Comparison of ENCODE assay signal across 8 cellular contexts in genomic region chr19:58513694-58514563, GRCh38. TPM values are rescaled to one million over a fixed set of nuclear protein-coding genes. Genes with fewer than 3 reads are reported as not detected.
DNase-seq lines count a peak whose midpoint lies in the region; ATAC-seq and TF ChIP-seq lines count a peak whose summit lies in the region.

No MANE protein-coding gene starts in this region.

- no peaks in the 10 kb centered on the region for H3K27me3 ChIP-seq in HUES6 (ENCODE audit: control insufficient read depth, insufficient read depth, low read length)
- no peaks in the 10 kb centered on the region for H3K27me3 ChIP-seq in OCI-LY1 (ENCODE audit: insufficient read depth, low read length)
- no peaks in the 10 kb centered on the region for H3K27me3 ChIP-seq in esophagus squamous epithelium

- H3K36me3 ChIP-seq in HUES6 (ENCODE audit: control insufficient read depth, insufficient read depth, low read length) (peaks cover 16% of the 10 kb centered on the region), OCI-LY1 (ENCODE audit: insufficient read depth, low read length) (peaks cover 9% of the 10 kb centered on the region), esophagus squamous epithelium (peaks cover 0 to 22% (median 14%) of the 10 kb centered on the region in 3 donors)

- WGBS in esophagus squamous epithelium, 2 donors: 8 to 47% methylated on average over 9 to 14 of the region's 66 CpGs

- peak; percentile 98 for DNase-seq in CD1c-positive myeloid dendritic cell (ENCODE audit: extremely low spot score)
- peak; percentile 98 for DNase-seq in activated T-cell treated with anti-CD3 and anti-CD28 coated beads, Interleukin-2, amount 50 U/mL, for 48 hours
- DNase-seq in esophagus squamous epithelium (lab: John Stamatoyannopoulos, UW): no peak
- peak; percentile 56 for DNase-seq in myocyte (ENCODE audit: low read depth)
- peak; percentile 89 for DNase-seq in stimulated activated CD8-positive, alpha-beta memory T cell treated with anti-CD3 and anti-CD28 coated beads, Interleukin-7, amount 100 ng/mL, for 24 hours (ENCODE audit: low read depth)

- H3K9me2 ChIP-seq in OCI-LY1 (ENCODE audit: low read depth, low read length): no peaks in the 10 kb centered on the region

- peak overlapping the region; percentile 80 for H3K9ac ChIP-seq in HUES6 (ENCODE audit: low read length)
- H3K9ac ChIP-seq in OCI-LY1 (ENCODE audit: low read length): peak overlapping the region; percentile 95

- intact Hi-C loops in esophagus squamous epithelium (cut with DNase I): no loop called here

- H4K20me1 ChIP-seq in OCI-LY1 (ENCODE audit: insufficient read depth, low read length): no peaks in the 10 kb centered on the region

- H3K27ac ChIP-seq in HUES6 (ENCODE audit: low read depth, low read length) (peak overlapping the region; percentile 46; the same call in 1 of the 2 replicates), OCI-LY1 (ENCODE audit: low read depth, low read length, poor library complexity, severe bottlenecking) (peak overlapping the region; percentile 71), esophagus squamous epithelium (peak overlapping the region; percentile 62 to 83 (median 74))

- ATAC-seq in GM19452 (IDR thresholded peaks at IDR 0.05; ENCODE audit: unreplicated experiment): peak; percentile 83

- peak overlapping the region; percentile 72 for H3K4me3 ChIP-seq in HUES6 (ENCODE audit: low read depth, low read length)
- H3K4me3 ChIP-seq in OCI-LY1 (ENCODE audit: low read depth, low read length, poor library complexity, severe bottlenecking): peak overlapping the region; percentile 89
- H3K4me3 ChIP-seq in esophagus squamous epithelium: peak overlapping the region; percentile 7 to 69 (median 44)

- H3K9me3 ChIP-seq in HUES6 (ENCODE audit: control insufficient read depth, insufficient read depth, low read depth, low read length): 0 out of 2 replicates have a peak, but pooled peaks cover 2% of the 10 kb centered on the region
- no peaks in the 10 kb centered on the region for H3K9me3 ChIP-seq in OCI-LY1 (ENCODE audit: low read length)
- H3K9me3 ChIP-seq in esophagus squamous epithelium: no peaks in the 10 kb centered on the region

- H3K4me1 ChIP-seq in HUES6 (ENCODE audit: control insufficient read depth, insufficient read depth, low read length) (peaks cover 31% of the 10 kb centered on the region), OCI-LY1 (ENCODE audit: insufficient read depth, low read length, severe bottlenecking) (peaks cover 43% of the 10 kb centered on the region), esophagus squamous epithelium (peaks cover 23 to 59% (median 34%) of the 10 kb centered on the region in 3 donors)

- no peaks in the 10 kb centered on the region for H3F3A ChIP-seq in OCI-LY1 (ENCODE audit: insufficient read depth, low read length)

- H3K4me2 ChIP-seq in OCI-LY1 (ENCODE audit: low read length): peak overlapping the region; percentile 87

- H3K79me2 ChIP-seq in OCI-LY1 (ENCODE audit: insufficient read depth, low read length): peaks cover 5% of the 10 kb centered on the region; the same call in 1 of the 2 replicates

- TF ChIP-seq CTCF in OCI-LY1 (IDR thresholded peaks at IDR 0.05; ENCODE audit: low read length) (peak; percentile 98), esophagus squamous epithelium (IDR thresholded peaks at IDR 0.05) (peak; percentile 87 to 99 (median 98))

- TF ChIP-seq POLR2A in esophagus squamous epithelium (IDR thresholded peaks at IDR 0.05): peak in 1 of 4 donors; percentile 48

- H2AFZ ChIP-seq in OCI-LY1 (ENCODE audit: low read length): no peak overlapping the region; the same call in 1 of the 2 replicates

RNA-seq across cellular contexts. Expression of gene SLC27A5, which starts 2.1 kb away (rescaled TPM):
- total RNA-seq in esophagus squamous epithelium (1 to 10 TPM; 1.9 to 5.3 (median 2.6) TPM), myocyte (2.9 and 4.5 TPM in 2 replicates)
- polyA plus RNA-seq in myocyte (2012): 18.9 TPM

RNA-seq across cellular contexts. Expression of gene ZBTB45, which starts 5.7 kb away (rescaled TPM):
- total RNA-seq in esophagus squamous epithelium (10 to 100 TPM in 1 of 4 donors, 1 to 10 TPM in 3; 6.9 to 11.1 (median 8.3) TPM), myocyte (7.2 and 10.9 TPM in 2 replicates)
- 14.1 TPM for polyA plus RNA-seq in myocyte (2012)

RNA-seq across cellular contexts. Expression of gene TRIM28, which starts 29.9 kb away (rescaled TPM):
- total RNA-seq in esophagus squamous epithelium: 100 to 1,000 TPM; 150 to 198 (median 179) TPM
- total RNA-seq in myocyte: 238 and 268 TPM in 2 replicates
- 331 TPM for polyA plus RNA-seq in myocyte (2012)

RNA-seq across cellular contexts. Expression of gene ZNF446, which starts 37.8 kb away (rescaled TPM):
- 10 to 100 TPM in 3 of 4 donors, 1 to 10 TPM in 1; 6.0 to 13.3 (median 12.1) TPM for total RNA-seq in esophagus squamous epithelium
- 12.6 and 14.1 TPM in 2 replicates for total RNA-seq in myocyte
- 9.3 TPM for polyA plus RNA-seq in myocyte (2012)

RNA-seq across cellular contexts. Expression of gene CHMP2A, which starts 41.0 kb away (rescaled TPM):
- total RNA-seq in esophagus squamous epithelium (10 to 100 TPM; 76.5 to 99.5 (median 86.6) TPM), myocyte (120 and 132 TPM in 2 replicates)
- polyA plus RNA-seq in myocyte (2012): 260 TPM
